Comparison of ENCODE assay signal across 15 cellular contexts in the genomic region with DNA sequence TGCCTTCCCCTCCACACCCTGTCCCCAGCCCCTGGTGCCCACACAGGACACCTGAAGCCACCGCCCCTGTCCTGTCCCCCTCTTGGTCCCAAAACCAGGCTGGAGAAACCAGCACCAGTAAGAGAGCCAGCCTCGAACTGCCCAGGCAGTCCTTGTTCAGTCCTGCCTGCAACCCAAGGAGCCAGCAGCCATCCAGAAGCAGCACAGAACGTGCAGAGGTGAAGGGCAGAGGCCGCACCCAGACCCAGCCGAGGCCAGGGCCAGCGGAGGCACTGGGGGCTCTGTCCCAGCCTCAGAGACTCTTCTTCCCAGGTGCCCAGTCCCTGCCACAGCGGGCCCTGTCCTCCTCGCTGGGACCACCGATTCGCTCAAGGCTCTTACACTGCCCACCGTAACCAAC. TPM values are rescaled to one million over a fixed set of nuclear protein-coding genes. Genes with fewer than 3 reads are reported as not detected.
DNase-seq lines count a peak whose midpoint lies in the region; ATAC-seq and TF ChIP-seq lines count a peak whose summit lies in the region.
"Had no signal": no experiment of that assay in that cellular context is flagged by ENCODE, and none has a peak within 500 bp of the region (broad histone marks: within the 10 kb centered on the region; RNA-seq: fewer than 3 reads in every experiment).

No MANE protein-coding gene starts in this region.

- H3K4me1 Mint-ChIP-seq in H9 (peaks cover 16 to 23% of the 10 kb centered on the region in 2 experiments), glutamatergic neuron (ENCODE audit: low read depth, unreplicated experiment) (no peaks in the 10 kb centered on the region)

- no peak overlapping the region for H2BK12ac ChIP-seq in H9 (ENCODE audit: insufficient read length, low read depth, low read length)

- no peak for TF ChIP-seq POLR2A in spleen (IDR thresholded peaks at IDR 0.05)

- no peak overlapping the region for H3K27ac ChIP-seq in H9 (ENCODE audit: insufficient read length, low read depth, low read length)
- H3K27ac ChIP-seq in RWPE2 (ENCODE audit: poor library complexity, severe bottlenecking), result no peak overlapping the region
- no peak overlapping the region for H3K27ac ChIP-seq in spleen

- H3K27ac Mint-ChIP-seq in H9, result no peak overlapping the region; a peak in 3 of 7 replicates
- no peak overlapping the region for H3K27ac Mint-ChIP-seq in glutamatergic neuron (ENCODE audit: unreplicated experiment)
- H3K27ac Mint-ChIP-seq: CD8-positive, alpha-beta T cell had no signal

- intact Hi-C loops in spleen (cut with DNase I; ENCODE audit: low total_unique reads), result loop anchor here (10.0 kb wide), 1 partner anchor 55 kb away; no protein-coding TSS in a partner anchor

- no peak overlapping the region for H4K8ac ChIP-seq in H9 (replicated peaks; ENCODE audit: insufficient read length, low read depth, low read length)

- H3K18ac ChIP-seq in H9 (ENCODE audit: insufficient read length, low read depth, low read length), result no peak overlapping the region

- H2BK20ac ChIP-seq in H9 (ENCODE audit: low read depth, low read length, poor library complexity, severe bottlenecking), result no peak overlapping the region

- H3K9me3 Mint-ChIP-seq in H9 (no peaks in the 10 kb centered on the region), glutamatergic neuron (ENCODE audit: unreplicated experiment) (peaks cover 4% of the 10 kb centered on the region)
- H3K9me3 Mint-ChIP-seq: CD8-positive, alpha-beta T cell had no signal

- H3K79me1 ChIP-seq in H9 (ENCODE audit: insufficient read depth, low read depth, low read length, poor library complexity, severe bottlenecking), result no peaks in the 10 kb centered on the region

- H3K9ac ChIP-seq in H9 (ENCODE audit: extremely low read depth, insufficient read length, low read length), result no peak overlapping the region

- no peaks in the 10 kb centered on the region for H3K36me3 Mint-ChIP-seq in H9 (ENCODE audit: insufficient read depth in 1 of 3, low read depth in 3 of 3)
- H3K36me3 Mint-ChIP-seq in glutamatergic neuron (ENCODE audit: unreplicated experiment), result no peaks in the 10 kb centered on the region
- H3K36me3 Mint-ChIP-seq: CD14-positive monocyte; CD8-positive, alpha-beta T cell had no signal

- H3K27me3 ChIP-seq in H9 (ENCODE audit: insufficient read depth, low read length) (no peaks in the 10 kb centered on the region), RWPE2 (ENCODE audit: insufficient read depth, poor library complexity, severe bottlenecking) (no peaks in the 10 kb centered on the region), spleen (replicated peaks in 1 of 7) (peaks cover 0 to 43% (median 6%) of the 10 kb centered on the region in 7 donors)

- no peak overlapping the region for H3K56ac ChIP-seq in H9 (ENCODE audit: insufficient read length, low read depth, low read length)

- H3K27me3 Mint-ChIP-seq in H9 (ENCODE audit: low read depth) (0 out of 2 replicates have a peak, but pooled peaks cover 2% of the 10 kb centered on the region), glutamatergic neuron (ENCODE audit: unreplicated experiment) (no peaks in the 10 kb centered on the region)

- H2AFZ ChIP-seq in H9 (ENCODE audit: low read length), result no peak overlapping the region

- no peaks in the 10 kb centered on the region for H3K79me2 ChIP-seq in H9 (ENCODE audit: insufficient read depth, low read length)

- H4K20me1 ChIP-seq in H9 (ENCODE audit: control insufficient read depth, insufficient read depth, insufficient read length), result no peaks in the 10 kb centered on the region

- no peak overlapping the region for H2BK5ac ChIP-seq in H9 (ENCODE audit: insufficient read length, low read length)

- H2BK120ac ChIP-seq in H9 (ENCODE audit: low read depth, low read length, poor library complexity, severe bottlenecking), result no peak overlapping the region

- peak; percentile 30; the same call in 1 of the 3 replicates for ATAC-seq in RWPE2 (ENCODE audit: low read depth)
- ATAC-seq: CD8-positive, alpha-beta T cell; HCT116 had no signal

- no peak overlapping the region for H2BK15ac ChIP-seq in H9 (ENCODE audit: low read depth, low read length)

- H3K4me2 ChIP-seq in H9 (ENCODE audit: insufficient read depth, insufficient read length, low read length), result no peak overlapping the region

- H3K9me3 ChIP-seq in H9 (ENCODE audit: control insufficient read depth, low read depth, low read length) (no peaks in the 10 kb centered on the region), RWPE2 (ENCODE audit: severe bottlenecking) (no peaks in the 10 kb centered on the region), spleen (no peaks in the 10 kb centered on the region)

- H4K91ac ChIP-seq in H9 (ENCODE audit: insufficient read length, low read depth, low read length), result no peak overlapping the region

- 0 out of 2 replicates have a peak overlapping the region, but pooled peaks have one; percentile 51 for H3K14ac ChIP-seq in H9 (ENCODE audit: insufficient read depth, low read length)

- H3K4me1 ChIP-seq in H9 (ENCODE audit: insufficient read depth, low read length) (no peaks in the 10 kb centered on the region; the same call in 1 of the 2 replicates), RWPE2 (ENCODE audit: insufficient read depth, poor library complexity, severe bottlenecking) (no peaks in the 10 kb centered on the region), spleen (no peaks in the 10 kb centered on the region)

- no peaks in the 10 kb centered on the region for H3K23me2 ChIP-seq in H9 (ENCODE audit: insufficient read length, low read depth, low read length, poor library complexity, severe bottlenecking)

- no peak overlapping the region for H4K5ac ChIP-seq in H9 (ENCODE audit: insufficient read length, low read depth, low read length)

- DNase-seq in H9 (no peak), RWPE2 (ENCODE audit: low spot score) (no peak), glutamatergic neuron (no peak), spleen (peak; percentile 55), NCI-H524 (lab: John Stamatoyannopoulos, UW) (no peak), NCI-H345 treated with DMSO at 0.1 percent for 48 hours (lab: John Stamatoyannopoulos, UW; ENCODE audit: unreplicated experiment) (no peak)
- DNase-seq in activated CD4-positive, alpha-beta T cell treated with anti-CD3 and anti-CD28 coated beads, Interleukin-2, amount 50 U/mL, for 48 hours, result no peak
- DNase-seq: CD8-positive, alpha-beta T cell; COR-L47; DMS53; GF-D8 had no signal

- H3K36me3 ChIP-seq in RWPE2 (ENCODE audit: low read depth), result no peaks in the 10 kb centered on the region
- H3K36me3 ChIP-seq in spleen, result no peaks in the 10 kb centered on the region

- no peak overlapping the region for H3K23ac ChIP-seq in H9 (ENCODE audit: insufficient read length, low read depth, low read length)

- no peak overlapping the region for H3K4ac ChIP-seq in H9 (ENCODE audit: low read depth, low read length)

- H2AK5ac ChIP-seq in H9 (ENCODE audit: insufficient read length, low read length), result no peak overlapping the region

- H3K4me3 ChIP-seq in RWPE2 (ENCODE audit: severe bottlenecking) (no peak overlapping the region), spleen (no peak overlapping the region)

- TF ChIP-seq CTCF in H9 (conservative IDR thresholded peaks at IDR 0.05) (no peak), RWPE2 (IDR thresholded peaks at IDR 0.05; ENCODE audit: poor library complexity, severe bottlenecking) (no peak), glutamatergic neuron (IDR thresholded peaks at IDR 0.05; ENCODE audit: partially characterized antibody, unreplicated experiment) (no peak), spleen (IDR thresholded peaks at IDR 0.05 in 8 of 11, conservative IDR thresholded peaks at IDR 0.05 in 3 of 11) (no peak)

- H3T11ph ChIP-seq in H9 (ENCODE audit: low read length), result no peak overlapping the region

- WGBS in H9 (ENCODE audit: extremely low coverage, insufficient read length, low lambda C conversion rate), result no CpG with 5 or more reads among the region's 11 CpGs
- 81 to 92% (median 88%) methylated on average over 11 of the region's 11 CpGs for WGBS in spleen, 5 donors

- no peak overlapping the region for H3K4me3 Mint-ChIP-seq in H9
- H3K4me3 Mint-ChIP-seq in glutamatergic neuron (ENCODE audit: unreplicated experiment), result peak overlapping the region; percentile 18
- H3K4me3 Mint-ChIP-seq: CD14-positive monocyte; CD8-positive, alpha-beta T cell had no signal

RNA-seq across cellular contexts. Expression of gene CNPY1, which starts 23.3 kb away (rescaled TPM):
- total RNA-seq in H9 (2021), result not detected in 2 replicates
- total RNA-seq in glutamatergic neuron (ENCODE audit: unreplicated experiment), result not detected
- total RNA-seq in spleen, result not detected
- not detected for polyA plus RNA-seq in spleen
- total RNA-seq: A673; CD8-positive, alpha-beta T cell had no signal
- polyA plus RNA-seq: BJ, CD14-positive monocyte had no signal
